8 cellular contexts compared by ENCODE assay signal in genomic region chr5:78361226-78361993, GRCh38. TPM values are rescaled to one million over a fixed set of nuclear protein-coding genes. Genes with fewer than 3 reads are reported as not detected.
DNase-seq lines count a peak whose midpoint lies in the region; TF ChIP-seq lines count a peak whose summit lies in the region.

No MANE protein-coding gene starts in this region.

- H3K27me3 ChIP-seq in SU-DHL-6 (ENCODE audit: low read length), result no peaks in the 10 kb centered on the region

- 0 out of 2 replicates have a peak, but pooled peaks cover 5% of the 10 kb centered on the region for H4K20me1 ChIP-seq in SU-DHL-6 (ENCODE audit: low read depth, low read length)

- DNase-seq in A172 (ENCODE audit: low spot score) (peak; percentile 42), GM10266 (ENCODE audit: extremely low spot score) (no peak), NCI-H1105 treated with DMSO at 0.1 percent for 48 hours (lab: John Stamatoyannopoulos, UW) (peak; percentile 63), epithelial cell of esophagus (ENCODE audit: low read depth) (peak; percentile 67), midbrain (lab: John Stamatoyannopoulos, UW) (peak; percentile 25), ureter (ENCODE audit: low spot score) (peak; percentile 51)
- DNase-seq in stimulated activated CD4-positive, alpha-beta T cell treated with anti-CD3 and anti-CD28 coated beads, Interleukin-15, amount 100 ng/mL, for 24 hours, result no peak

- H3K9ac ChIP-seq in SU-DHL-6 (ENCODE audit: low read length), result peak overlapping the region; percentile 93

- H3K4me2 ChIP-seq in SU-DHL-6 (ENCODE audit: low read depth, low read length, poor library complexity, severe bottlenecking), result peak overlapping the region; percentile 90

- TF ChIP-seq CTCF in GM10266 (IDR thresholded peaks at IDR 0.05; ENCODE audit: control insufficient read depth, insufficient read depth, low read depth, missing control alignments) (peak; percentile 12), SU-DHL-6 (IDR thresholded peaks at IDR 0.05; ENCODE audit: insufficient read depth, low read length, poor library complexity, severe bottlenecking) (peak; percentile 27), epithelial cell of esophagus (IDR thresholded peaks at IDR 0.05; ENCODE audit: insufficient read depth, low read depth, low read length, missing control alignments) (peak; percentile 20)

- H3K9me3 ChIP-seq in SU-DHL-6 (ENCODE audit: insufficient read depth, low read length), result no peaks in the 10 kb centered on the region

- peak overlapping the region; percentile 95 for H2AFZ ChIP-seq in SU-DHL-6 (ENCODE audit: low read depth, low read length, severe bottlenecking)

- peaks cover 33% of the 10 kb centered on the region for H3F3A ChIP-seq in SU-DHL-6 (ENCODE audit: insufficient read depth)

- H3K79me2 ChIP-seq in SU-DHL-6 (ENCODE audit: insufficient read depth, low read length), result peaks cover 47% of the 10 kb centered on the region

- H3K27ac ChIP-seq in SU-DHL-6 (ENCODE audit: low read depth, low read length), result peak overlapping the region; percentile 87

- H3K9me2 ChIP-seq in SU-DHL-6 (replicated peaks; ENCODE audit: insufficient read depth, low read length), result no peaks in the 10 kb centered on the region

- H3K36me3 ChIP-seq in SU-DHL-6 (ENCODE audit: low read length), result no peaks in the 10 kb centered on the region

- H3K4me3 ChIP-seq in SU-DHL-6 (ENCODE audit: insufficient read depth, low read length, poor library complexity, severe bottlenecking), result peak overlapping the region; percentile 89
- H3K4me3 ChIP-seq in epithelial cell of esophagus (ENCODE audit: low read length), result peak overlapping the region; percentile 95

RNA-seq across cellular contexts. Expression of gene SCAMP1, which starts 1.0 kb away (rescaled TPM):
- 67.2 and 68.2 TPM in 2 replicates for total RNA-seq in A172 (2014; rRNA removed; shearing (Covaris generic))
- 41.1 TPM for total RNA-seq in ureter

Comparison
In these comparisons a context has a peak if more than half of its experiments do, and no peak if none do; other contexts are left out.
1. DNase-seq: peak in A172 (single experiment), NCI-H1105 treated with DMSO at 0.1 percent for 48 hours (single experiment), epithelial cell of esophagus (single experiment), midbrain (single experiment) and ureter (single experiment); none in GM10266 (single experiment) and stimulated activated CD4-positive, alpha-beta T cell treated with anti-CD3 and anti-CD28 coated beads, Interleukin-15, amount 100 ng/mL, for 24 hours (single experiment).
2. Peak in every context shown above with its lines, with median percentiles within 50 percentile points of each other: CTCF ChIP-seq.